In genomic region chr12:122148657-122149056, GRCh38 we compare ENCODE assay signal across 23 cellular contexts. TPM values are rescaled to one million over a fixed set of nuclear protein-coding genes. Genes with fewer than 3 reads are reported as not detected.
A peak's percentile ranks its signal among the peaks of the same experiment; 100 is the strongest.
DNase-seq lines count a peak whose midpoint lies in the region; ATAC-seq, FAIRE-seq and TF ChIP-seq lines count a peak whose summit lies in the region.
"Had no signal": no experiment of that assay in that cellular context is flagged by ENCODE, and none has a peak within 500 bp of the region (broad histone marks: within the 10 kb centered on the region; RNA-seq: fewer than 3 reads in every experiment).

No MANE protein-coding gene starts in this region.

- WGBS in right lobe of liver (ENCODE audit: insufficient coverage, low coverage, low lambda C conversion rate, missing lambda C conversion rate): 56% methylated on average over 6 of the region's 6 CpGs
- 32% methylated on average over 6 of the region's 6 CpGs for WGBS in HepG2 (ENCODE audit: low lambda C conversion rate)
- 71% methylated on average over 6 of the region's 6 CpGs for WGBS in hepatocyte (ENCODE audit: low lambda C conversion rate, missing lambda C conversion rate)
- WGBS in aorta, 2 donors: 47 to 48% methylated on average over 6 of the region's 6 CpGs

- H3K79me2 ChIP-seq in HepG2 (ENCODE audit: insufficient read depth, low read length) (no peaks in the 10 kb centered on the region), hepatocyte (no peaks in the 10 kb centered on the region)

- no peak for TF ChIP-seq EP300 in HepG2 (IDR thresholded peaks at IDR 0.05; ENCODE audit: low read depth in 2 of 2, low read length in 2 of 2)
- TF ChIP-seq EP300 in HepG2 (CRISPR knock-in tag; IDR thresholded peaks at IDR 0.05; ENCODE audit: borderline replicate concordance): no peak

- no peaks in the 10 kb centered on the region for H3K4me1 ChIP-seq in right lobe of liver
- no peaks in the 10 kb centered on the region for H3K4me1 ChIP-seq in HepG2 (ENCODE audit: insufficient read depth, low read length)
- no peaks in the 10 kb centered on the region for H3K4me1 ChIP-seq in RWPE2 (ENCODE audit: insufficient read depth, poor library complexity, severe bottlenecking)
- H3K4me1 ChIP-seq in hepatocyte (ENCODE audit: insufficient read depth): no peaks in the 10 kb centered on the region
- no peaks in the 10 kb centered on the region for H3K4me1 ChIP-seq in aorta (ENCODE audit: control insufficient read depth in 1 of 2, insufficient read depth in 2 of 2, low read length in 2 of 2)
- H3K4me1 ChIP-seq in naive thymus-derived CD4-positive, alpha-beta T cell (ENCODE audit: control insufficient read depth in 2 of 2, insufficient read depth in 2 of 2, low read length in 2 of 2): no peaks in the 10 kb centered on the region
- H3K4me1 ChIP-seq: SJCRH30 had no signal

- BruUV-seq in HepG2 (replicated peaks; lab: Mats Ljungman, UMichigan): no TSS peak

- H3K9me3 ChIP-seq in right lobe of liver (no peaks in the 10 kb centered on the region), HepG2 (ENCODE audit: low read length) (no peaks in the 10 kb centered on the region), RWPE2 (ENCODE audit: severe bottlenecking) (no peaks in the 10 kb centered on the region), hepatocyte (ENCODE audit: low read depth) (no peaks in the 10 kb centered on the region), aorta (ENCODE audit: control insufficient read depth, low read length) (no peaks in the 10 kb centered on the region)
- H3K9me3 ChIP-seq in naive thymus-derived CD4-positive, alpha-beta T cell (ENCODE audit: control insufficient read depth in 2 of 3, low read length in 3 of 3): no peaks in the 10 kb centered on the region
- H3K9me3 ChIP-seq: BE2C, SJCRH30, thoracic aorta had no signal

- intact Hi-C loops in right lobe of liver (cut with DNase I): loop anchor here in 1 of 2 donors (10.0 kb wide), 1 partner anchor 46 kb away; no protein-coding TSS in a partner anchor
- intact Hi-C loops in HepG2 (cut with micrococcal nuclease; ENCODE audit: unreplicated experiment): no loop called here
- intact Hi-C loops in aorta (cut with DNase I): no loop called here
- intact Hi-C loops in naive thymus-derived CD4-positive, alpha-beta T cell (cut with micrococcal nuclease): no loop called here

- no peak overlapping the region for H3K27ac ChIP-seq in right lobe of liver
- H3K27ac ChIP-seq in HepG2 (ENCODE audit: extremely low read length, insufficient read depth, low read length): no peak overlapping the region
- no peak overlapping the region for H3K27ac ChIP-seq in RWPE2 (ENCODE audit: poor library complexity, severe bottlenecking)
- H3K27ac ChIP-seq in hepatocyte: no peak overlapping the region
- no peak overlapping the region for H3K27ac ChIP-seq in aorta (ENCODE audit: low read depth in 1 of 2, low read length in 2 of 2)
- no peak overlapping the region for H3K27ac ChIP-seq in naive thymus-derived CD4-positive, alpha-beta T cell (ENCODE audit: low read depth, low read length)
- H3K27ac ChIP-seq: KMS-11, SJCRH30, thoracic aorta had no signal

- H3K36me3 Mint-ChIP-seq in glutamatergic neuron (ENCODE audit: unreplicated experiment): peaks cover 5% of the 10 kb centered on the region
- peaks cover 0 to 5% (median 3%) of the 10 kb centered on the region in 5 donors for H3K36me3 Mint-ChIP-seq in naive thymus-derived CD4-positive, alpha-beta T cell
- H3K36me3 Mint-ChIP-seq: activated naive CD4-positive, alpha-beta T cell treated with anti-CD3 and anti-CD28 coated beads, Interleukin-2, amount 50 U/mL, for 72 hours had no signal

- H3K4me1 Mint-ChIP-seq in glutamatergic neuron (ENCODE audit: low read depth, unreplicated experiment): peaks cover 7% of the 10 kb centered on the region
- H3K4me1 Mint-ChIP-seq in naive thymus-derived CD4-positive, alpha-beta T cell: peaks cover 0 to 9% (median 3%) of the 10 kb centered on the region in 7 donors
- H3K4me1 Mint-ChIP-seq: activated B cell treated with CpG ODN at 0.5 μM for 24 hours, brain had no signal

- no peak for TF ChIP-seq RAD21 in HepG2 (CRISPR knock-in tag; IDR thresholded peaks at IDR 0.05)

- TF ChIP-seq CTCF in right lobe of liver (IDR thresholded peaks at IDR 0.05) (no peak), HepG2 (CRISPR knock-in tag; IDR thresholded peaks at IDR 0.05) (no peak), RWPE2 (IDR thresholded peaks at IDR 0.05; ENCODE audit: poor library complexity, severe bottlenecking) (no peak), glutamatergic neuron (IDR thresholded peaks at IDR 0.05; ENCODE audit: partially characterized antibody, unreplicated experiment) (no peak), hepatocyte (IDR thresholded peaks at IDR 0.05; ENCODE audit: poor library complexity) (no peak)

- H3K27me3 Mint-ChIP-seq in glutamatergic neuron (ENCODE audit: unreplicated experiment): peaks cover 15% of the 10 kb centered on the region
- H3K27me3 Mint-ChIP-seq in naive thymus-derived CD4-positive, alpha-beta T cell: peaks cover 0 to 5% (median 0%) of the 10 kb centered on the region in 5 donors
- H3K27me3 Mint-ChIP-seq: brain had no signal

- ATAC-seq in right lobe of liver (peak in 3 of 4 donors; percentile 9 to 23 (median 16)), HepG2 (no peak), RWPE2 (ENCODE audit: low read depth) (peak; percentile 3; the same call in 1 of the 3 replicates), GM18511 (IDR thresholded peaks at IDR 0.05; ENCODE audit: unreplicated experiment) (no peak), aorta (ENCODE audit: low FRiP score) (no peak)
- ATAC-seq in naive thymus-derived CD4-positive, alpha-beta T cell: no peak

- no peak overlapping the region for H3K4me3 Mint-ChIP-seq in glutamatergic neuron (ENCODE audit: unreplicated experiment)
- H3K4me3 Mint-ChIP-seq in naive thymus-derived CD4-positive, alpha-beta T cell: peak overlapping the region in 1 of 10 donors; percentile 21
- H3K4me3 Mint-ChIP-seq: activated B cell treated with CpG ODN at 0.5 μM for 24 hours, brain had no signal

- no peak for FAIRE-seq in HepG2 (lab: Jason Lieb, UNC)
- FAIRE-seq: endothelial cell of umbilical vein had no signal

- no peaks in the 10 kb centered on the region for H3K27me3 ChIP-seq in right lobe of liver
- peaks cover 2 to 16% of the 10 kb centered on the region in 2 experiments; a peak in 2 of 5 replicates for H3K27me3 ChIP-seq in HepG2 (ENCODE audit: control insufficient read depth in 1 of 2, insufficient read depth in 2 of 2, low read length in 2 of 2)
- H3K27me3 ChIP-seq in RWPE2 (ENCODE audit: insufficient read depth, poor library complexity, severe bottlenecking): no peaks in the 10 kb centered on the region
- H3K27me3 ChIP-seq in hepatocyte: no peaks in the 10 kb centered on the region
- H3K27me3 ChIP-seq in aorta (ENCODE audit: control insufficient read depth in 1 of 2, insufficient read depth in 2 of 2, low read length in 1 of 2): no peaks in the 10 kb centered on the region
- H3K27me3 ChIP-seq in naive thymus-derived CD4-positive, alpha-beta T cell (ENCODE audit: control insufficient read depth in 2 of 2, insufficient read depth in 2 of 2, low read length in 2 of 2): no peaks in the 10 kb centered on the region
- H3K27me3 ChIP-seq: BE2C, SJCRH30 had no signal

- H3K36me3 ChIP-seq in right lobe of liver (no peaks in the 10 kb centered on the region), HepG2 (replicated peaks in 1 of 2; ENCODE audit: control insufficient read depth in 1 of 2, insufficient read depth in 2 of 2, low read length in 2 of 2) (no peaks in the 10 kb centered on the region), RWPE2 (ENCODE audit: low read depth) (peaks cover 3% of the 10 kb centered on the region), hepatocyte (replicated peaks; ENCODE audit: insufficient read depth, low read depth) (no peaks in the 10 kb centered on the region), aorta (ENCODE audit: control insufficient read depth in 1 of 2, insufficient read depth in 2 of 2, low read length in 1 of 2) (no peaks in the 10 kb centered on the region)
- H3K36me3 ChIP-seq in naive thymus-derived CD4-positive, alpha-beta T cell (ENCODE audit: control insufficient read depth in 2 of 3, insufficient read depth in 3 of 3, low read length in 3 of 3): peaks cover 0 to 4% (median 0%) of the 10 kb centered on the region in 3 experiments
- H3K36me3 ChIP-seq: thoracic aorta had no signal

- H3K9me2 ChIP-seq in hepatocyte (replicated peaks; ENCODE audit: insufficient read depth): no peaks in the 10 kb centered on the region

- peaks cover 14% of the 10 kb centered on the region for H3K9me3 Mint-ChIP-seq in glutamatergic neuron (ENCODE audit: unreplicated experiment)
- H3K9me3 Mint-ChIP-seq in naive thymus-derived CD4-positive, alpha-beta T cell: no peaks in the 10 kb centered on the region
- H3K9me3 Mint-ChIP-seq: activated B cell treated with CpG ODN at 0.5 μM for 24 hours; activated naive CD4-positive, alpha-beta T cell treated with anti-CD3 and anti-CD28 coated beads, Interleukin-2, amount 50 U/mL, for 72 hours; brain had no signal

- TF ChIP-seq POLR2A in right lobe of liver (IDR thresholded peaks at IDR 0.05) (no peak), HepG2 (IDR thresholded peaks at IDR 0.05; ENCODE audit: insufficient read depth in 1 of 2, low read depth in 2 of 2, low read length in 2 of 2) (no peak)

- POLR2A ChIA-PET in HepG2 (lab: Yijun Ruan, JAX): no interaction called here
- POLR2A ChIA-PET in naive thymus-derived CD4-positive, alpha-beta T cell (lab: Charles Lee): no interaction called here

- DNase-seq in right lobe of liver (no peak), HepG2 (ENCODE audit: low spot score) (no peak), RWPE2 (ENCODE audit: low spot score) (no peak), glutamatergic neuron (no peak), hepatocyte (ENCODE audit: low spot score) (no peak), aorta (no peak)
- DNase-seq in naive thymus-derived CD4-positive, alpha-beta T cell: no peak
- DNase-seq: activated B cell treated with CpG ODN at 0.5 μM for 24 hours; activated T-cell treated with anti-CD3 and anti-CD28 coated beads, Interleukin-2, amount 50 U/mL, for 48 hours; BE2C; Calu3; NCI-H1105; NCI-H524 treated with DMSO at 0.1 percent for 48 hours; SJCRH30; stimulated activated CD4-positive, alpha-beta T cell treated with anti-CD3 and anti-CD28 coated beads, Interleukin-15, amount 100 ng/mL, for 24 hours had no signal

- H3K9ac ChIP-seq in HepG2 (ENCODE audit: insufficient read depth, low read depth, low read length): no peak overlapping the region
- H3K9ac ChIP-seq: KMS-11 had no signal

- CTCF ChIA-PET in HepG2 (lab: Yijun Ruan, JAX; ENCODE audit: low intra/inter-chr PET ratio, low total read pairs): no interaction called here
- CTCF ChIA-PET in naive thymus-derived CD4-positive, alpha-beta T cell (lab: Charles Lee): no interaction called here

- H4K20me1 ChIP-seq in HepG2 (ENCODE audit: insufficient read depth, low read length) (no peaks in the 10 kb centered on the region), hepatocyte (ENCODE audit: insufficient read depth, poor library complexity, severe bottlenecking) (no peaks in the 10 kb centered on the region)

- H2AFZ ChIP-seq in HepG2 (ENCODE audit: low read length): no peak overlapping the region
- no peak overlapping the region for H2AFZ ChIP-seq in hepatocyte

- in situ Hi-C loops in HepG2 (cut with HindIII; ENCODE audit: extremely low pct_ligation_motif_present, low pct_unique_long_range_greater_than_20kb): no loop called here

- H3K4me2 ChIP-seq in HepG2 (ENCODE audit: low read depth, low read length) (no peak overlapping the region), hepatocyte (no peak overlapping the region)
- H3K4me2 ChIP-seq: KMS-11 had no signal

- H3K27ac Mint-ChIP-seq in glutamatergic neuron (ENCODE audit: unreplicated experiment): peak overlapping the region; percentile 16
- peak overlapping the region in 4 of 9 donors; percentile 4 to 93 (median 56) for H3K27ac Mint-ChIP-seq in naive thymus-derived CD4-positive, alpha-beta T cell
- H3K27ac Mint-ChIP-seq: activated B cell treated with CpG ODN at 0.5 μM for 24 hours had no signal

- H3K4me3 ChIP-seq in right lobe of liver (no peak overlapping the region), HepG2 (replicated peaks in 1 of 3; ENCODE audit: insufficient read depth in 1 of 3, low read depth in 2 of 3, low read length in 3 of 3) (no peak overlapping the region), RWPE2 (ENCODE audit: severe bottlenecking) (no peak overlapping the region), hepatocyte (no peak overlapping the region), aorta (ENCODE audit: low read length in 2 of 2) (no peak overlapping the region)
- H3K4me3 ChIP-seq in naive thymus-derived CD4-positive, alpha-beta T cell (ENCODE audit: low read length): no peak overlapping the region
- H3K4me3 ChIP-seq: SJCRH30, thoracic aorta had no signal

RNA-seq across cellular contexts. Expression of gene IL31, which starts 25.4 kb away (rescaled TPM):
- total RNA-seq in right lobe of liver: not detected
- total RNA-seq in HepG2 (2016; rRNA removed; fragmentation: Illumina TruSeq; extraction: Trizol): not detected in 2 replicates
- total RNA-seq in HepG2 (2016; cell fraction: cytosol; rRNA removed; fragmentation: Illumina TruSeq; extraction: Trizol; ENCODE audit: low read depth): not detected in 2 replicates
- total RNA-seq in HepG2 (2016; cell fraction: insoluble cytoplasmic fraction; rRNA removed; fragmentation: Illumina TruSeq; extraction: Trizol): not detected in 2 replicates
- not detected in 2 replicates for total RNA-seq in HepG2 (2016; cell fraction: membrane; rRNA removed; fragmentation: Illumina TruSeq; extraction: Trizol)
- total RNA-seq in HepG2 (2016; cell fraction: nucleus; rRNA removed; fragmentation: Illumina TruSeq; extraction: Trizol): not detected in 2 replicates
- not detected in 2 replicates for polyA plus RNA-seq in HepG2 (2011; rRNA removed)
- polyA plus RNA-seq in HepG2 (2011; cell fraction: cytosol; rRNA removed): not detected in 2 replicates
- not detected in 2 replicates for polyA plus RNA-seq in HepG2 (2011; cell fraction: nucleus; rRNA removed)
- polyA plus RNA-seq in HepG2 (2012): not detected in 2 replicates
- polyA plus RNA-seq in HepG2 (2016; cell fraction: cytosol; fragmentation: Illumina TruSeq; extraction: Trizol; ENCODE audit: low read depth): not detected in 2 replicates
- polyA plus RNA-seq in HepG2 (2016; cell fraction: insoluble cytoplasmic fraction; fragmentation: Illumina TruSeq; extraction: Trizol; ENCODE audit: low read depth): not detected in 2 replicates
- not detected in 2 replicates for polyA plus RNA-seq in HepG2 (2016; cell fraction: membrane; fragmentation: Illumina TruSeq; extraction: Trizol; ENCODE audit: low read depth)
- polyA plus RNA-seq in HepG2 (2016; cell fraction: nucleus; fragmentation: Illumina TruSeq; extraction: Trizol; ENCODE audit: insufficient read depth, low read depth): not detected in 2 replicates
- not detected in 2 replicates for polyA minus RNA-seq in HepG2 (2011; rRNA and poly(A)+ RNA removed; ENCODE audit: low replicate concordance)
- polyA minus RNA-seq in HepG2 (2011; cell fraction: cytosol; rRNA and poly(A)+ RNA removed): not detected in 2 replicates
- polyA minus RNA-seq in HepG2 (2011; cell fraction: nucleus; rRNA and poly(A)+ RNA removed): not detected in 2 replicates
- total RNA-seq in glutamatergic neuron (ENCODE audit: unreplicated experiment): not detected
- total RNA-seq in hepatocyte: not detected in 2 replicates
- not detected in 2 replicates for polyA plus RNA-seq in hepatocyte
- not detected for total RNA-seq in aorta
- polyA plus RNA-seq in aorta: not detected
- total RNA-seq in naive thymus-derived CD4-positive, alpha-beta T cell: not detected
- polyA plus RNA-seq in naive thymus-derived CD4-positive, alpha-beta T cell: not detected
- total RNA-seq: activated B cell treated with CpG ODN at 0.5 μM for 24 hours, Calu3, endothelial cell of umbilical vein, liver, mononuclear cell, SJCRH30, thoracic aorta had no signal
- polyA plus RNA-seq: endothelial cell of umbilical vein, liver had no signal

RNA-seq across cellular contexts. Expression of gene LRRC43, which starts 34.3 kb away (rescaled TPM):
- under 1 TPM in 3 of 6 experiments, not detected in 3; 0.26 to 0.37 (median 0.31) TPM for total RNA-seq in right lobe of liver
- total RNA-seq in HepG2 (2016; rRNA removed; fragmentation: Illumina TruSeq; extraction: Trizol): not detected in 2 replicates
- total RNA-seq in HepG2 (2016; cell fraction: cytosol; rRNA removed; fragmentation: Illumina TruSeq; extraction: Trizol; ENCODE audit: low read depth): not detected in 2 replicates
- total RNA-seq in HepG2 (2016; cell fraction: insoluble cytoplasmic fraction; rRNA removed; fragmentation: Illumina TruSeq; extraction: Trizol): not detected in 2 replicates
- total RNA-seq in HepG2 (2016; cell fraction: membrane; rRNA removed; fragmentation: Illumina TruSeq; extraction: Trizol): not detected in 2 replicates
- total RNA-seq in HepG2 (2016; cell fraction: nucleus; rRNA removed; fragmentation: Illumina TruSeq; extraction: Trizol): not detected in 2 replicates
- polyA plus RNA-seq in HepG2 (2011; rRNA removed): not detected in 2 replicates
- not detected in 2 replicates for polyA plus RNA-seq in HepG2 (2011; cell fraction: cytosol; rRNA removed)
- polyA plus RNA-seq in HepG2 (2011; cell fraction: nucleus; rRNA removed): not detected in 2 replicates
- polyA plus RNA-seq in HepG2 (2012): not detected in 2 replicates
- polyA plus RNA-seq in HepG2 (2016; cell fraction: cytosol; fragmentation: Illumina TruSeq; extraction: Trizol; ENCODE audit: low read depth): not detected in 2 replicates
- polyA plus RNA-seq in HepG2 (2016; cell fraction: insoluble cytoplasmic fraction; fragmentation: Illumina TruSeq; extraction: Trizol; ENCODE audit: low read depth): not detected in 2 replicates
- polyA plus RNA-seq in HepG2 (2016; cell fraction: membrane; fragmentation: Illumina TruSeq; extraction: Trizol; ENCODE audit: low read depth): not detected in 2 replicates
- polyA plus RNA-seq in HepG2 (2016; cell fraction: nucleus; fragmentation: Illumina TruSeq; extraction: Trizol; ENCODE audit: insufficient read depth, low read depth): 0.68 TPM in 1 of 2 replicates, not detected in the other
- polyA minus RNA-seq in HepG2 (2011; rRNA and poly(A)+ RNA removed; ENCODE audit: low replicate concordance): not detected in 2 replicates
- not detected in 2 replicates for polyA minus RNA-seq in HepG2 (2011; cell fraction: cytosol; rRNA and poly(A)+ RNA removed)
- not detected in 2 replicates for polyA minus RNA-seq in HepG2 (2011; cell fraction: nucleus; rRNA and poly(A)+ RNA removed)
- total RNA-seq in glutamatergic neuron (ENCODE audit: unreplicated experiment): 4.3 TPM
- total RNA-seq in hepatocyte: 0.24 and 1.7 TPM in 2 replicates
- polyA plus RNA-seq in hepatocyte: 0.90 and 1.7 TPM in 2 replicates
- not detected for total RNA-seq in aorta
- not detected for polyA plus RNA-seq in aorta
- total RNA-seq in naive thymus-derived CD4-positive, alpha-beta T cell: 1 to 10 TPM in 1 of 5 experiments, under 1 TPM in 2, not detected in 2; 0.34 to 2.3 (median 0.40) TPM
- not detected for polyA plus RNA-seq in naive thymus-derived CD4-positive, alpha-beta T cell
- total RNA-seq: activated B cell treated with CpG ODN at 0.5 μM for 24 hours, Calu3, thoracic aorta had no signal

RNA-seq across cellular contexts. Expression of gene B3GNT4, which starts 54.9 kb away (rescaled TPM):
- total RNA-seq in right lobe of liver (under 1 TPM in 2 of 6 experiments, not detected in 4; 0.42 to 0.43 TPM), HepG2 (2016; rRNA removed; fragmentation: Illumina TruSeq; extraction: Trizol) (0.04 TPM in 1 of 2 replicates, not detected in the other), glutamatergic neuron (ENCODE audit: unreplicated experiment) (1.8 TPM), hepatocyte (0.13 TPM in 1 of 2 replicates, not detected in the other), aorta (not detected)
- total RNA-seq in HepG2 (2016; cell fraction: cytosol; rRNA removed; fragmentation: Illumina TruSeq; extraction: Trizol; ENCODE audit: low read depth): not detected in 2 replicates
- total RNA-seq in HepG2 (2016; cell fraction: insoluble cytoplasmic fraction; rRNA removed; fragmentation: Illumina TruSeq; extraction: Trizol): not detected in 2 replicates
- not detected in 2 replicates for total RNA-seq in HepG2 (2016; cell fraction: membrane; rRNA removed; fragmentation: Illumina TruSeq; extraction: Trizol)
- total RNA-seq in HepG2 (2016; cell fraction: nucleus; rRNA removed; fragmentation: Illumina TruSeq; extraction: Trizol): not detected in 2 replicates
- polyA plus RNA-seq in HepG2 (2011; rRNA removed) (0.21 and 0.57 TPM in 2 replicates), hepatocyte (1.0 and 2.2 TPM in 2 replicates), aorta (under 1 TPM in 1 of 2 donors, not detected in 1; 0.38 TPM)
- 0.10 and 0.27 TPM in 2 replicates for polyA plus RNA-seq in HepG2 (2011; cell fraction: cytosol; rRNA removed)
- 0.32 and 0.38 TPM in 2 replicates for polyA plus RNA-seq in HepG2 (2011; cell fraction: nucleus; rRNA removed)
- polyA plus RNA-seq in HepG2 (2012): 0.23 and 0.41 TPM in 2 replicates
- polyA plus RNA-seq in HepG2 (2016; cell fraction: cytosol; fragmentation: Illumina TruSeq; extraction: Trizol; ENCODE audit: low read depth): not detected in 2 replicates
- polyA plus RNA-seq in HepG2 (2016; cell fraction: insoluble cytoplasmic fraction; fragmentation: Illumina TruSeq; extraction: Trizol; ENCODE audit: low read depth): not detected in 2 replicates
- polyA plus RNA-seq in HepG2 (2016; cell fraction: membrane; fragmentation: Illumina TruSeq; extraction: Trizol; ENCODE audit: low read depth): not detected in 2 replicates
- not detected in 2 replicates for polyA plus RNA-seq in HepG2 (2016; cell fraction: nucleus; fragmentation: Illumina TruSeq; extraction: Trizol; ENCODE audit: insufficient read depth, low read depth)
- polyA minus RNA-seq in HepG2 (2011; rRNA and poly(A)+ RNA removed; ENCODE audit: low replicate concordance): 0.14 and 1.1 TPM in 2 replicates
- not detected in 2 replicates for polyA minus RNA-seq in HepG2 (2011; cell fraction: cytosol; rRNA and poly(A)+ RNA removed)
- polyA minus RNA-seq in HepG2 (2011; cell fraction: nucleus; rRNA and poly(A)+ RNA removed): 0.52 TPM in 1 of 2 replicates, not detected in the other
- 1 to 10 TPM in 1 of 5 experiments, under 1 TPM in 2, not detected in 2; 0.54 to 1.1 (median 0.70) TPM for total RNA-seq in naive thymus-derived CD4-positive, alpha-beta T cell
- polyA plus RNA-seq in naive thymus-derived CD4-positive, alpha-beta T cell: under 1 TPM; 0.15 to 0.34 TPM
- total RNA-seq: activated B cell treated with CpG ODN at 0.5 μM for 24 hours, liver had no signal

Comparison
In these comparisons a context has a peak if more than half of its experiments do, and no peak if none do; other contexts are left out.
1. ATAC-seq: peak in right lobe of liver (3 of 4) and RWPE2 (single experiment); none in HepG2 (single experiment), GM18511 (single experiment), aorta (single experiment) and naive thymus-derived CD4-positive, alpha-beta T cell (single experiment).